1 cellular context compared by ENCODE assay signal in the genomic region with DNA sequence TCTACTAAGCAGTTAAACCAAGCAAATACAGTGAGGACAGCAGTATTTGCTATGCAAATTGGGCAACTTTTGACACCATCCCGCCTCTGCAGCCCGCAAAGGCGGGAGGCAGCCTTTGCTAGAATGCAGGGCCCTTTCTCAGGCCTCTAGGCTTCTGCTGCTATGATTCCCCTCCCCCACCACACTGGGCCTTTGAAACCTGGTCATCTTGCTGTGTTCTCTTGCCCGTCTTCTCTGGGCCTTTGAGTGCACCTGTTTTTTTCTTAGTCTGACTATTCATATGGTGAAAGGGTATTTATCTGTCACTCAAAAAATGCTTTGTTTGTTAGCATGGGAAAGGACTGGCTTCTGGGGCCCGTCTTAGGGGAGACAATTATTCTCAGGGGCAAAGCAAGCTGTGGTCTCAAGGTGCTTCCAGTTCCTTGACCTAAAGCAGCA.
TF ChIP-seq lines count a peak whose summit lies in the region.

No MANE protein-coding gene starts in this region.

TF ChIP-seq in SK-N-SH treated with all-trans-retinoic acid at 6 μM for 48 hours, 23 proteins besides CTCF, POLR2A, EP300 and RAD21 (continued from another document):
- TF ChIP-seq, protein P1, sequence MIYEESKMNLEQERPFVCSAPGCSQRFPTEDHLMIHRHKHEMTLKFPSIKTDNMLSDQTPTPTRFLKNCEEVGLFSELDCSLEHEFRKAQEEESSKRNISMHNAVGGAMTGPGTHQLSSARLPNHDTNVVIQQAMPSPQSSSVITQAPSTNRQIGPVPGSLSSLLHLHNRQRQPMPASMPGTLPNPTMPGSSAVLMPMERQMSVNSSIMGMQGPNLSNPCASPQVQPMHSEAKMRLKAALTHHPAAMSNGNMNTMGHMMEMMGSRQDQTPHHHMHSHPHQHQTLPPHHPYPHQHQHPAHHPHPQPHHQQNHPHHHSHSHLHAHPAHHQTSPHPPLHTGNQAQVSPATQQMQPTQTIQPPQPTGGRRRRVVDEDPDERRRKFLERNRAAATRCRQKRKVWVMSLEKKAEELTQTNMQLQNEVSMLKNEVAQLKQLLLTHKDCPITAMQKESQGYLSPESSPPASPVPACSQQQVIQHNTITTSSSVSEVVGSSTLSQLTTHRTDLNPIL (CRISPR knock-in tag; IDR thresholded peaks at IDR 0.05; ENCODE audit: low read depth), result no peak
- no peak for TF ChIP-seq ZNF565 (CRISPR knock-in tag; conservative IDR thresholded peaks at IDR 0.05; ENCODE audit: low read depth)
- TF ChIP-seq, protein P2, sequence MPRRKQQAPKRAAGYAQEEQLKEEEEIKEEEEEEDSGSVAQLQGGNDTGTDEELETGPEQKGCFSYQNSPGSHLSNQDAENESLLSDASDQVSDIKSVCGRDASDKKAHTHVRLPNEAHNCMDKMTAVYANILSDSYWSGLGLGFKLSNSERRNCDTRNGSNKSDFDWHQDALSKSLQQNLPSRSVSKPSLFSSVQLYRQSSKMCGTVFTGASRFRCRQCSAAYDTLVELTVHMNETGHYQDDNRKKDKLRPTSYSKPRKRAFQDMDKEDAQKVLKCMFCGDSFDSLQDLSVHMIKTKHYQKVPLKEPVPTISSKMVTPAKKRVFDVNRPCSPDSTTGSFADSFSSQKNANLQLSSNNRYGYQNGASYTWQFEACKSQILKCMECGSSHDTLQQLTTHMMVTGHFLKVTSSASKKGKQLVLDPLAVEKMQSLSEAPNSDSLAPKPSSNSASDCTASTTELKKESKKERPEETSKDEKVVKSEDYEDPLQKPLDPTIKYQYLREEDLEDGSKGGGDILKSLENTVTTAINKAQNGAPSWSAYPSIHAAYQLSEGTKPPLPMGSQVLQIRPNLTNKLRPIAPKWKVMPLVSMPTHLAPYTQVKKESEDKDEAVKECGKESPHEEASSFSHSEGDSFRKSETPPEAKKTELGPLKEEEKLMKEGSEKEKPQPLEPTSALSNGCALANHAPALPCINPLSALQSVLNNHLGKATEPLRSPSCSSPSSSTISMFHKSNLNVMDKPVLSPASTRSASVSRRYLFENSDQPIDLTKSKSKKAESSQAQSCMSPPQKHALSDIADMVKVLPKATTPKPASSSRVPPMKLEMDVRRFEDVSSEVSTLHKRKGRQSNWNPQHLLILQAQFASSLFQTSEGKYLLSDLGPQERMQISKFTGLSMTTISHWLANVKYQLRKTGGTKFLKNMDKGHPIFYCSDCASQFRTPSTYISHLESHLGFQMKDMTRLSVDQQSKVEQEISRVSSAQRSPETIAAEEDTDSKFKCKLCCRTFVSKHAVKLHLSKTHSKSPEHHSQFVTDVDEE (CRISPR knock-in tag; IDR thresholded peaks at IDR 0.05), result no peak
